ENCODE assay signal across 11 cellular contexts in genomic region chr15:45648521-45649200, GRCh38. TPM values are rescaled to one million over a fixed set of nuclear protein-coding genes. Genes with fewer than 3 reads are reported as not detected.
A peak's percentile ranks its signal among the peaks of the same experiment; 100 is the strongest.
DNase-seq lines count a peak whose midpoint lies in the region; ATAC-seq and TF ChIP-seq lines count a peak whose summit lies in the region.
"Had no signal": no experiment of that assay in that cellular context is flagged by ENCODE, and none has a peak within 500 bp of the region (broad histone marks: within the 10 kb centered on the region; RNA-seq: fewer than 3 reads in every experiment).

No MANE protein-coding gene starts in this region.

- H3K9me3 ChIP-seq in CD4-positive, alpha-beta memory T cell (ENCODE audit: control insufficient read depth in 1 of 2, low read length in 2 of 2): no peaks in the 10 kb centered on the region
- H3K9me3 ChIP-seq in right lobe of liver: no peaks in the 10 kb centered on the region
- H3K9me3 ChIP-seq: SJSA1 had no signal

- peaks cover 69% of the 10 kb centered on the region for H3K4me1 ChIP-seq in CD4-positive, alpha-beta memory T cell (ENCODE audit: insufficient read depth, low read length)
- H3K4me1 ChIP-seq in right lobe of liver: peaks cover 0 to 32% (median 12%) of the 10 kb centered on the region in 4 donors
- H3K4me1 ChIP-seq: SJSA1 had no signal

- no peak overlapping the region for H3K27ac ChIP-seq in CD4-positive, alpha-beta memory T cell (ENCODE audit: low read depth, low read length)
- peak overlapping the region; percentile 35 to 68 (median 52) for H3K27ac ChIP-seq in right lobe of liver
- H3K27ac ChIP-seq: coronary artery, SJSA1 had no signal

- 27% methylated on average over 4 of the region's 4 CpGs for WGBS in right lobe of liver (ENCODE audit: insufficient coverage, low coverage, low lambda C conversion rate, missing lambda C conversion rate)

- ATAC-seq in HG03442 (IDR thresholded peaks at IDR 0.05; ENCODE audit: unreplicated experiment) (peak; percentile 54), right lobe of liver (peak; percentile 84 to 90 (median 90)), HG03095 (IDR thresholded peaks at IDR 0.05; ENCODE audit: unreplicated experiment) (no peak), GM21529 (IDR thresholded peaks at IDR 0.05; ENCODE audit: unreplicated experiment) (no peak)

- peak overlapping the region in 7 of 8 donors; percentile 4 to 54 (median 23) for H3K4me3 Mint-ChIP-seq in CD4-positive, alpha-beta memory T cell

- CTCF ChIA-PET in CD4-positive, alpha-beta memory T cell (lab: Charles Lee; ENCODE audit: partially characterized antibody): interaction anchor here (0.6 to 1.0 kb wide), 3 partner anchors 14 to 191 kb away, joined by 3 read pairs; partner anchors contain the start of gene SQOR

- intact Hi-C loops in CD4-positive, alpha-beta memory T cell (cut with micrococcal nuclease): no loop called here
- intact Hi-C loops in right lobe of liver (cut with DNase I): no loop called here

- H3K27me3 ChIP-seq in CD4-positive, alpha-beta memory T cell (ENCODE audit: insufficient read depth, low read length): no peaks in the 10 kb centered on the region
- H3K27me3 ChIP-seq in right lobe of liver: no peaks in the 10 kb centered on the region
- H3K27me3 ChIP-seq: SJSA1 had no signal

- no peaks in the 10 kb centered on the region for H3K27me3 Mint-ChIP-seq in CD4-positive, alpha-beta memory T cell

- POLR2A ChIA-PET in CD4-positive, alpha-beta memory T cell (lab: Charles Lee; ENCODE audit: partially characterized antibody): interaction anchor here (1.2 kb wide), 1 partner anchor 11 kb away, joined by 4 read pairs; no protein-coding TSS in a partner anchor

- no peak for TF ChIP-seq CTCF in right lobe of liver (IDR thresholded peaks at IDR 0.05)

- H3K27ac Mint-ChIP-seq in CD4-positive, alpha-beta memory T cell: peak overlapping the region in 5 of 7 donors; percentile 24 to 74 (median 51)

- no peaks in the 10 kb centered on the region for H3K9me3 Mint-ChIP-seq in CD4-positive, alpha-beta memory T cell

- peaks cover 48 to 78% (median 65%) of the 10 kb centered on the region in 4 donors for H3K4me1 Mint-ChIP-seq in CD4-positive, alpha-beta memory T cell

- peaks cover 16 to 20% of the 10 kb centered on the region in 2 donors for H3K36me3 Mint-ChIP-seq in CD4-positive, alpha-beta memory T cell

- no peaks in the 10 kb centered on the region for H3K36me3 ChIP-seq in CD4-positive, alpha-beta memory T cell (ENCODE audit: insufficient read depth, low read length)
- no peaks in the 10 kb centered on the region for H3K36me3 ChIP-seq in right lobe of liver
- H3K36me3 ChIP-seq: SJSA1 had no signal

- no peak overlapping the region for H3K4me3 ChIP-seq in CD4-positive, alpha-beta memory T cell (ENCODE audit: low read length in 2 of 2)
- H3K4me3 ChIP-seq in right lobe of liver: no peak overlapping the region
- H3K4me3 ChIP-seq: coronary artery, SJSA1, skin epidermis had no signal

- TF ChIP-seq POLR2A in right lobe of liver (IDR thresholded peaks at IDR 0.05): peak; percentile 37

- DNase-seq in CD4-positive, alpha-beta memory T cell: no peak
- DNase-seq in astrocyte of the hippocampus (ENCODE audit: low read depth, low spot score): peak; percentile 30
- peak; percentile 51 to 75 (median 70) for DNase-seq in right lobe of liver
- DNase-seq in NCI-H2171 treated with DMSO at 0.1 percent for 48 hours (lab: John Stamatoyannopoulos, UW): no peak
- no peak for DNase-seq in cerebellar cortex (ENCODE audit: low spot score)

RNA-seq across cellular contexts. Expression of gene SQOR, which starts 13.8 kb away (rescaled TPM):
- total RNA-seq in CD4-positive, alpha-beta memory T cell: 10 to 100 TPM; 47.9 to 51.0 TPM
- 100 to 1,000 TPM; 118 to 183 TPM for polyA plus RNA-seq in CD4-positive, alpha-beta memory T cell
- total RNA-seq in right lobe of liver: 10 to 100 TPM; 34.2 to 77.7 (median 49.1) TPM

Comparison
In these comparisons a context has a peak if more than half of its experiments do, and no peak if none do; other contexts are left out.
1. DNase-seq: peak in astrocyte of the hippocampus (single experiment) and right lobe of liver (3 of 3); none in CD4-positive, alpha-beta memory T cell (0 of 5), NCI-H2171 treated with DMSO at 0.1 percent for 48 hours (single experiment) and cerebellar cortex (single experiment).
2. ATAC-seq: peak in HG03442 (single experiment) and right lobe of liver (4 of 4); none in HG03095 (single experiment) and GM21529 (single experiment).